Comparison of ENCODE assay signal across 29 cellular contexts in genomic region chr1:94852758-94853157, GRCh38. TPM values are rescaled to one million over a fixed set of nuclear protein-coding genes. Genes with fewer than 3 reads are reported as not detected.
DNase-seq lines count a peak whose midpoint lies in the region; ATAC-seq and TF ChIP-seq lines count a peak whose summit lies in the region.
"Had no signal": no experiment of that assay in that cellular context is flagged by ENCODE, and none has a peak within 500 bp of the region (broad histone marks: within the 10 kb centered on the region; RNA-seq: fewer than 3 reads in every experiment).

No MANE protein-coding gene starts in this region.

- no peaks in the 10 kb centered on the region for H3K36me3 ChIP-seq in BJ (ENCODE audit: control insufficient read depth, insufficient read depth, low read length)
- H3K36me3 ChIP-seq in OCI-LY7 (ENCODE audit: insufficient read depth, low read length) = no peaks in the 10 kb centered on the region
- H3K36me3 ChIP-seq in ovary = no peaks in the 10 kb centered on the region
- no peaks in the 10 kb centered on the region for H3K36me3 ChIP-seq in left lung
- H3K36me3 ChIP-seq: right atrium auricular region, spleen, suprapubic skin, vagina had no signal

- ATAC-seq in left lung (no peak), HG02885 (IDR thresholded peaks at IDR 0.05; ENCODE audit: poor library complexity, unreplicated experiment) (no peak), GM21786 (IDR thresholded peaks at IDR 0.05; ENCODE audit: unreplicated experiment) (no peak)
- ATAC-seq: naive thymus-derived CD8-positive, alpha-beta T cell; pancreas; stimulated activated memory B cell treated with anti-CD40 and anti-IgM and Interleukin-4, amounts not matched to agents 10 μg/mL and 1 μg/mL and 100 μg/mL, for 72 hours had no signal

- H3K4me1 ChIP-seq in OCI-LY7 (ENCODE audit: insufficient read depth, low read length, poor library complexity, severe bottlenecking) (no peaks in the 10 kb centered on the region), ovary (ENCODE audit: insufficient read depth) (peaks cover 5% of the 10 kb centered on the region), left lung (peaks cover 4 to 14% of the 10 kb centered on the region in 2 donors)

- no peak for TF ChIP-seq EP300 in ovary (IDR thresholded peaks at IDR 0.05)

- 4 to 11% (median 6%) methylated on average over 1 of the region's 1 CpG for WGBS in ovary, 3 donors

- no peaks in the 10 kb centered on the region for H3K9me2 ChIP-seq in OCI-LY7 (ENCODE audit: insufficient read depth, low read length)

- H3K4me2 ChIP-seq in OCI-LY7 (ENCODE audit: low read length) = no peak overlapping the region

- no peaks in the 10 kb centered on the region for H4K20me1 ChIP-seq in OCI-LY7 (ENCODE audit: insufficient read depth, low read length)

- POLR2A ChIA-PET in BJ (lab: Charles Lee) = no interaction called here
- POLR2A ChIA-PET in OCI-LY7 (lab: Charles Lee) = no interaction called here

- no peak for TF ChIP-seq POLR2A in ovary (IDR thresholded peaks at IDR 0.05)

- TF ChIP-seq CTCF in BJ (IDR thresholded peaks at IDR 0.05; ENCODE audit: insufficient read depth, low read depth, low read length) (0 out of 2 replicates have a peak, but pooled peaks have one; percentile 6), OCI-LY7 (conservative IDR thresholded peaks at IDR 0.05; ENCODE audit: low read length) (0 out of 2 replicates have a peak, but pooled peaks have one; percentile 20), fibroblast of mammary gland (conservative IDR thresholded peaks at IDR 0.05; ENCODE audit: control insufficient read depth, insufficient read depth, low read depth, low read length) (peak; percentile 14), ovary (IDR thresholded peaks at IDR 0.05) (peak in 2 of 3 donors; percentile 44 to 45), left lung (IDR thresholded peaks at IDR 0.05) (no peak)

- intact Hi-C loops in OCI-LY7 (cut with micrococcal nuclease; ENCODE audit: unreplicated experiment) = no loop called here
- intact Hi-C loops in ovary (cut with DNase I) = loop anchor here (1.0 to 10.0 kb wide), 6 partner anchors 75 to 382 kb away; partner anchors contain the start of genes CNN3 (in 1 of the 4) and RWDD3 (in 1 of the 4)
- intact Hi-C loops in left lung (cut with DNase I) = no loop called here

- BruUV-seq in OCI-LY7 (replicated peaks; lab: Mats Ljungman, UMichigan) = no TSS peak

- H3K4me3 ChIP-seq in BJ (ENCODE audit: low read depth, low read length) = no peak overlapping the region
- H3K4me3 ChIP-seq in OCI-LY7 (ENCODE audit: low read depth, low read length, poor library complexity, severe bottlenecking) = no peak overlapping the region
- H3K4me3 ChIP-seq in fibroblast of mammary gland (ENCODE audit: control insufficient read depth, low read depth, low read length) = no peak overlapping the region
- no peak overlapping the region for H3K4me3 ChIP-seq in ovary
- no peak overlapping the region for H3K4me3 ChIP-seq in left lung
- H3K4me3 ChIP-seq: pancreas, right atrium auricular region, spleen, suprapubic skin, vagina had no signal

- H2AFZ ChIP-seq in OCI-LY7 (ENCODE audit: low read length) = no peak overlapping the region

- CTCF ChIA-PET in BJ (lab: Yijun Ruan, JAX) = interaction anchor here (1.1 to 7.0 kb wide), 6 partner anchors 7 to 196 kb away, joined by 3 to 116 read pairs (median 30); no protein-coding TSS in a partner anchor
- CTCF ChIA-PET in OCI-LY7 (lab: Charles Lee; ENCODE audit: unreplicated experiment) = no interaction called here

- H3K27ac ChIP-seq in OCI-LY7 (ENCODE audit: low read depth, low read length, poor library complexity, severe bottlenecking) (no peak overlapping the region), ovary (no peak overlapping the region), left lung (no peak overlapping the region)
- H3K27ac ChIP-seq: epithelial cell of prostate, pancreas, spleen, suprapubic skin, vagina had no signal

- H3K9me3 ChIP-seq in OCI-LY7 (ENCODE audit: low read length) = no peaks in the 10 kb centered on the region
- no peaks in the 10 kb centered on the region for H3K9me3 ChIP-seq in ovary
- no peaks in the 10 kb centered on the region for H3K9me3 ChIP-seq in left lung
- H3K9me3 ChIP-seq: pancreas, right atrium auricular region, spleen, suprapubic skin, vagina had no signal

- DNase-seq in BJ (ENCODE audit: low read depth) (no peak), OCI-LY7 (ENCODE audit: low spot score) (no peak), fibroblast of mammary gland (ENCODE audit: low read depth) (peak; percentile 22), ovary (no peak), left lung (no peak), NK-92 (lab: John Stamatoyannopoulos, UW; ENCODE audit: unreplicated experiment) (no peak)
- DNase-seq: activated CD4-positive, alpha-beta T cell treated with anti-CD3 and anti-CD28 coated beads, Interleukin-2, amount 10 ng/mL, durations not matched to agents 7 days and 5 days; activated naive CD4-positive, alpha-beta T cell treated with anti-CD3 and anti-CD28 coated beads, Interleukin-2, amount 50 U/mL, for 16 hours; aorta; CD4-positive, CD25-positive, alpha-beta regulatory T cell; cerebellar nuclear complex; HCEC 1CT; mesendoderm; naive thymus-derived CD8-positive, alpha-beta T cell; NCI-H1092; NCI-H1930; NCI-H2227 treated with DMSO at 0.1 percent for 48 hours; NCI-H69; pancreas; spleen; stimulated activated CD4-positive, alpha-beta T cell treated with anti-CD3 and anti-CD28 coated beads, Interleukin-4, amount 100 ng/mL, for 1 hour; T-helper 9 cell had no signal

- H3K27me3 ChIP-seq in BJ (ENCODE audit: control insufficient read depth, insufficient read depth, low read length) (no peaks in the 10 kb centered on the region; the same call in 1 of the 2 replicates), ovary (no peaks in the 10 kb centered on the region), left lung (no peaks in the 10 kb centered on the region)
- H3K27me3 ChIP-seq: pancreas, right atrium auricular region, spleen, suprapubic skin, vagina had no signal

- no peaks in the 10 kb centered on the region for H3K79me2 ChIP-seq in OCI-LY7 (ENCODE audit: insufficient read depth, low read depth, low read length)

RNA-seq across cellular contexts. Expression of gene SLC44A3, which starts 32.6 kb away (rescaled TPM):
- 1.1 and 2.1 TPM in 2 replicates for polyA plus RNA-seq in BJ (2011; rRNA removed)
- 0.51 and 0.62 TPM in 2 replicates for polyA minus RNA-seq in BJ (2011; rRNA and poly(A)+ RNA removed)
- not detected in 2 replicates for total RNA-seq in OCI-LY7 (2014; rRNA removed; shearing (Covaris generic))
- total RNA-seq in OCI-LY7 (2022) = not detected in 2 replicates
- 1 to 10 TPM; 1.1 to 6.4 (median 3.3) TPM for total RNA-seq in ovary
- polyA plus RNA-seq in ovary = 10 to 100 TPM in 1 of 2 donors, 1 to 10 TPM in 1; 1.4 to 31.3 TPM
- 10 to 100 TPM; 14.1 to 38.4 TPM for total RNA-seq in left lung
- total RNA-seq: CD4-positive, CD25-positive, alpha-beta regulatory T cell; naive thymus-derived CD8-positive, alpha-beta T cell had no signal
- polyA plus RNA-seq: CD4-positive, CD25-positive, alpha-beta regulatory T cell; naive thymus-derived CD8-positive, alpha-beta T cell had no signal

Comparison
In these comparisons a context has a peak if more than half of its experiments do, and no peak if none do; other contexts are left out.
1. CTCF ChIP-seq: peak in BJ (single experiment), OCI-LY7 (single experiment), fibroblast of mammary gland (single experiment) and ovary (2 of 3); none in left lung (0 of 2).
2. intact Hi-C loops: an anchor here in ovary (1.0 to 10.0 kb wide); none called in OCI-LY7 and left lung.